25 cellular contexts compared by ENCODE assay signal in the genomic region with DNA sequence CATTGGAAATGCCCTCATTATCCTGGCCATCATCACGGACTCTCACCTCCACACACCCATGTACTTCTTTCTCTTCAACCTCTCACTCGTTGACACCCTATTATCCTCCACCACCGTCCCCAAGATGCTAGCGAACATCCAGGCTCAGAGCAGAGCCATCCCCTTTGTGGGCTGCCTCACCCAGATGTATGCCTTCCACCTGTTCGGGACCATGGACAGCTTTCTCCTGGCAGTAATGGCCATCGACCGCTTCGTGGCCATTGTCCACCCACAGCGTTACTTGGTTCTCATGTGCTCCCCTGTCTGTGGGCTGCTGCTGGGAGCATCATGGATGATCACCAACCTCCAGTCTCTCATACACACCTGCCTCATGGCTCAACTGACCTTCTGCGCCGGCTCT. TPM values are rescaled to one million over a fixed set of nuclear protein-coding genes. Genes with fewer than 3 reads are reported as not detected.
A peak's percentile ranks its signal among the peaks of the same experiment; 100 is the strongest.
DNase-seq lines count a peak whose midpoint lies in the region; ATAC-seq, FAIRE-seq and TF ChIP-seq lines count a peak whose summit lies in the region.
"Had no signal": no experiment of that assay in that cellular context is flagged by ENCODE, and none has a peak within 500 bp of the region (broad histone marks: within the 10 kb centered on the region; RNA-seq: fewer than 3 reads in every experiment).

No MANE protein-coding gene starts in this region.

- no peak for TF ChIP-seq CTCF in SK-N-SH (IDR thresholded peaks at IDR 0.05)
- TF ChIP-seq CTCF in HEK293 (tag by site-specific recombination; IDR thresholded peaks at IDR 0.05) = no peak
- TF ChIP-seq CTCF in K562 (IDR thresholded peaks at IDR 0.05 in 2 of 3, conservative IDR thresholded peaks at IDR 0.05 in 1 of 3; ENCODE audit: insufficient read depth in 2 of 3, low read depth in 1 of 3, low read length in 3 of 3) = no peak
- TF ChIP-seq CTCF in sigmoid colon (IDR thresholded peaks at IDR 0.05) = no peak
- no peak for TF ChIP-seq CTCF in omental fat pad (IDR thresholded peaks at IDR 0.05)

- intact Hi-C loops in K562 (cut with micrococcal nuclease) (no loop called here), sigmoid colon (cut with DNase I) (no loop called here)

- H3K4me1 ChIP-seq in SK-N-SH (ENCODE audit: control insufficient read depth in 1 of 2, insufficient read depth in 2 of 2, low read depth in 1 of 2, low read length in 1 of 2) (no peaks in the 10 kb centered on the region; a peak in 1 of 4 replicates), HEK293 (ENCODE audit: control insufficient read depth, insufficient read depth, low read length) (no peaks in the 10 kb centered on the region), K562 (replicated peaks in 1 of 2; ENCODE audit: control insufficient read depth in 2 of 2, insufficient read depth in 2 of 2, low read length in 2 of 2) (no peaks in the 10 kb centered on the region), sigmoid colon (peaks cover 0 to 2% (median 1%) of the 10 kb centered on the region in 4 donors)

- TF ChIP-seq EP300 in SK-N-SH (IDR thresholded peaks at IDR 0.05; ENCODE audit: borderline replicate concordance in 1 of 2, low read depth in 1 of 2, low read length in 1 of 2) (no peak), K562 (IDR thresholded peaks at IDR 0.05; ENCODE audit: low read length) (no peak), sigmoid colon (IDR thresholded peaks at IDR 0.05) (no peak)

- 17% methylated on average over 10 of the region's 11 CpGs for WGBS in SK-N-SH (ENCODE audit: low lambda C conversion rate)
- 0% methylated on average over 11 of the region's 11 CpGs for WGBS in K562 (ENCODE audit: insufficient coverage, low coverage, missing lambda C conversion rate)
- WGBS in sigmoid colon, 2 donors = 80 to 84% methylated on average over 11 of the region's 11 CpGs

- H3K27me3 ChIP-seq in SK-N-SH (ENCODE audit: insufficient read depth) (peaks cover 37% of the 10 kb centered on the region), K562 (ENCODE audit: control insufficient read depth in 2 of 2, insufficient read depth in 2 of 2, low read length in 2 of 2) (peaks cover 2 to 17% of the 10 kb centered on the region in 2 experiments; a peak in 2 of 5 replicates), sigmoid colon (peaks cover 0 to 38% (median 4%) of the 10 kb centered on the region in 3 donors)

- H3K27ac ChIP-seq in SK-N-SH (ENCODE audit: low read depth in 2 of 2, low read length in 1 of 2) = no peak overlapping the region
- no peak overlapping the region for H3K27ac ChIP-seq in HEK293 (ENCODE audit: extremely low read depth, low read depth, low read length)
- no peak overlapping the region for H3K27ac ChIP-seq in K562 (ENCODE audit: extremely low read depth, low read depth, low read length)
- H3K27ac ChIP-seq in sigmoid colon = no peak overlapping the region
- H3K27ac ChIP-seq: 22Rv1 had no signal

- H4K20me1 ChIP-seq in SK-N-SH (ENCODE audit: insufficient read depth) = no peaks in the 10 kb centered on the region
- H4K20me1 ChIP-seq in K562 (replicated peaks; ENCODE audit: control insufficient read depth, insufficient read depth, low read length) = 0 out of 2 replicates have a peak, but pooled peaks cover 2% of the 10 kb centered on the region

- H3K4me2 ChIP-seq in SK-N-SH (no peak overlapping the region), K562 (ENCODE audit: insufficient read depth, low read length) (no peak overlapping the region)

- in situ Hi-C loops in K562 (cut with MboI) = no loop called here

- CTCF ChIA-PET in SK-N-SH (lab: Yijun Ruan, JAX) = interaction anchor here (1.2 to 8.4 kb wide), 3 partner anchors 14 to 468 kb away, joined by 3 to 105 read pairs (median 3); no protein-coding TSS in a partner anchor
- CTCF ChIA-PET in HEK293 (lab: Yijun Ruan, JAX) = interaction anchor here (2.1 kb wide), 1 partner anchor 14 kb away, joined by 4 read pairs; no protein-coding TSS in a partner anchor
- CTCF ChIA-PET in K562 (lab: Yijun Ruan, JAX; ENCODE audit: low intra/inter-chr PET ratio) = no interaction called here

- H3K36me3 ChIP-seq in SK-N-SH (replicated peaks in 1 of 2; ENCODE audit: control insufficient read depth in 1 of 2, insufficient read depth in 2 of 2, low read length in 1 of 2) (no peaks in the 10 kb centered on the region), HEK293 (ENCODE audit: control insufficient read depth in 2 of 2, insufficient read depth in 1 of 2, low read length in 2 of 2) (no peaks in the 10 kb centered on the region), K562 (ENCODE audit: control insufficient read depth, insufficient read depth, low read length) (no peaks in the 10 kb centered on the region), sigmoid colon (no peaks in the 10 kb centered on the region)

- no peaks in the 10 kb centered on the region for H3K9me2 ChIP-seq in SK-N-SH

- ATAC-seq in SK-N-SH treated with all-trans-retinoic acid at 6 μM for 48 hours = no peak
- ATAC-seq in K562 = no peak
- ATAC-seq in stimulated activated naive CD8-positive, alpha-beta T cell treated with anti-CD3 and anti-CD28 coated beads, Interleukin-15, Interleukin-2, amounts not matched to agents 100 U/mL and 50 U/mL, for 24 hours = no peak
- ATAC-seq in omental fat pad (ENCODE audit: low FRiP score) = no peak

- H3K9ac ChIP-seq in SK-N-SH = no peak overlapping the region
- no peak overlapping the region for H3K9ac ChIP-seq in K562 (ENCODE audit: insufficient read depth in 1 of 2, low read depth in 2 of 2, low read length in 2 of 2)

- no TSS peak for BruUV-seq in K562 (replicated peaks; lab: Mats Ljungman, UMichigan)

- no peaks in the 10 kb centered on the region for H3F3A ChIP-seq in SK-N-SH (replicated peaks; ENCODE audit: insufficient read depth)

- DNase-seq in SK-N-SH (no peak), K562 (ENCODE audit: extremely low read depth in 1 of 4, low spot score in 3 of 4) (no peak), sigmoid colon (peak; percentile 57), omental fat pad (ENCODE audit: low spot score) (no peak), NCI-H524 treated with DMSO at 0.1 percent for 48 hours (lab: John Stamatoyannopoulos, UW) (no peak)
- DNase-seq in stimulated activated naive CD8-positive, alpha-beta T cell treated with anti-CD3 and anti-CD28 coated beads, Interleukin-15, Interleukin-2, amounts not matched to agents 100 U/mL and 50 U/mL, for 24 hours = no peak
- DNase-seq: C1 segment of cervical spinal cord; Calu3; CD4-positive, alpha-beta memory T cell; COR-L47; DMS53; DMS79 treated with DMSO at 0.1 percent for 48 hours; GF-D8; H7; HCEC 1CT had no signal

- no peak overlapping the region for H3K4me3 ChIP-seq in SK-N-SH (ENCODE audit: low read depth in 2 of 2, low read length in 1 of 2)
- H3K4me3 ChIP-seq in HEK293 (ENCODE audit: low read depth, low read length) = no peak overlapping the region
- no peak overlapping the region for H3K4me3 ChIP-seq in K562
- H3K4me3 ChIP-seq in sigmoid colon = no peak overlapping the region

- TF ChIP-seq RAD21 in SK-N-SH (IDR thresholded peaks at IDR 0.05; ENCODE audit: low read length) (no peak), K562 (CRISPR knock-in tag; conservative IDR thresholded peaks at IDR 0.05 in 1 of 2, IDR thresholded peaks at IDR 0.05 in 1 of 2) (no peak)

- H2AFZ ChIP-seq in SK-N-SH (ENCODE audit: low read depth) (no peak overlapping the region), K562 (ENCODE audit: low read depth, low read length) (no peak overlapping the region)

- FAIRE-seq in K562 (lab: Jason Lieb, UNC) = no peak
- FAIRE-seq: GM12891, GM18507, H1 had no signal

- H3K9me1 ChIP-seq in K562 (ENCODE audit: control insufficient read depth, insufficient read depth, low read length) = no peaks in the 10 kb centered on the region

- H3K9me3 ChIP-seq in SK-N-SH = no peaks in the 10 kb centered on the region
- no peaks in the 10 kb centered on the region for H3K9me3 ChIP-seq in HEK293 (ENCODE audit: control insufficient read depth, insufficient read depth, low read depth, low read length)
- H3K9me3 ChIP-seq in K562 (replicated peaks; ENCODE audit: control insufficient read depth, insufficient read depth, low read depth, low read length) = no peaks in the 10 kb centered on the region
- H3K9me3 ChIP-seq in sigmoid colon = no peaks in the 10 kb centered on the region

- TF ChIP-seq POLR2A in K562 (conservative IDR thresholded peaks at IDR 0.05) = no peak
- no peak for TF ChIP-seq POLR2A in sigmoid colon (IDR thresholded peaks at IDR 0.05)

- no peaks in the 10 kb centered on the region for H3K79me2 ChIP-seq in SK-N-SH (ENCODE audit: insufficient read depth)
- no peaks in the 10 kb centered on the region for H3K79me2 ChIP-seq in K562 (ENCODE audit: control insufficient read depth, insufficient read depth, low read length)

- POLR2A ChIA-PET in SK-N-SH (lab: Yijun Ruan, JAX) = no interaction called here
- POLR2A ChIA-PET in HEK293 (lab: Yijun Ruan, JAX) = no interaction called here
- POLR2A ChIA-PET in K562 (lab: Yijun Ruan, JAX) = interaction anchor here (0.6 to 0.7 kb wide), 2 partner anchors 62 to 221 kb away, joined by 3 read pairs; no protein-coding TSS in a partner anchor

RNA-seq across cellular contexts. Expression of a gene that starts 5.2 kb away (rescaled TPM):
- not detected in 2 replicates for polyA plus RNA-seq in SK-N-SH (2012; rRNA removed)
- polyA plus RNA-seq in SK-N-SH (2012; cell fraction: cytosol; rRNA removed) = not detected in 2 replicates
- polyA plus RNA-seq in SK-N-SH (2012; cell fraction: nucleus; rRNA removed) = not detected in 2 replicates
- total RNA-seq in K562 (2011; cell fraction: chromatin; rRNA removed; ENCODE audit: low replicate concordance) = not detected in 2 replicates
- not detected in 2 replicates for total RNA-seq in K562 (2011; cell fraction: nucleolus; rRNA removed)
- not detected in 2 replicates for total RNA-seq in K562 (2011; cell fraction: nucleoplasm; rRNA removed)
- not detected in 2 replicates for total RNA-seq in K562 (2014; rRNA removed)
- total RNA-seq in K562 (2014; rRNA removed; fragmentation: Illumina TruSeq; extraction: Trizol) = not detected in 2 replicates
- not detected in 2 replicates for total RNA-seq in K562 (2015; rRNA removed; fragmentation: Illumina TruSeq; extraction: Trizol)
- not detected in 2 replicates for total RNA-seq in K562 (2021)
- polyA plus RNA-seq in K562 (2011; rRNA removed) = not detected in 2 replicates
- not detected in 2 replicates for polyA plus RNA-seq in K562 (2011; cell fraction: cytosol; rRNA removed)
- not detected in 2 replicates for polyA plus RNA-seq in K562 (2011; cell fraction: nucleus; rRNA removed)
- polyA plus RNA-seq in K562 (2012) = 0.01 TPM in 1 of 2 replicates, not detected in the other
- polyA plus RNA-seq in K562 (2014; fragmentation: Illumina TruSeq; extraction: Trizol) = not detected in 2 replicates
- polyA plus RNA-seq in K562 (2014; fragmentation: Nextera tagmentation; extraction: Ambion mirVana) = not detected
- polyA plus RNA-seq in K562 (2014; rRNA removed) = not detected in 2 replicates
- not detected in 2 replicates for polyA minus RNA-seq in K562 (2011; rRNA and poly(A)+ RNA removed)
- not detected in 2 replicates for polyA minus RNA-seq in K562 (2011; cell fraction: cytosol; rRNA and poly(A)+ RNA removed)
- not detected in 2 replicates for polyA minus RNA-seq in K562 (2011; cell fraction: nucleus; rRNA and poly(A)+ RNA removed)
- total RNA-seq in sigmoid colon = not detected
- not detected for polyA plus RNA-seq in sigmoid colon
- not detected for total RNA-seq in omental fat pad
- total RNA-seq: A673; Calu3; CD4-positive, alpha-beta memory T cell; Daoy; G401; H1; H7 had no signal
- polyA plus RNA-seq: BJ; CD4-positive, alpha-beta memory T cell; H1 had no signal

RNA-seq across cellular contexts. Expression of a gene that starts 20.0 kb away (rescaled TPM):
- polyA plus RNA-seq in SK-N-SH (2012; rRNA removed) = 40.6 and 44.1 TPM in 2 replicates
- polyA plus RNA-seq in SK-N-SH (2012; cell fraction: cytosol; rRNA removed) = 14.8 and 25.3 TPM in 2 replicates
- polyA plus RNA-seq in SK-N-SH (2012; cell fraction: nucleus; rRNA removed) = 69.9 and 87.2 TPM in 2 replicates
- total RNA-seq in K562 (2011; cell fraction: chromatin; rRNA removed; ENCODE audit: low replicate concordance) = not detected in 2 replicates
- not detected in 2 replicates for total RNA-seq in K562 (2011; cell fraction: nucleolus; rRNA removed)
- not detected in 2 replicates for total RNA-seq in K562 (2011; cell fraction: nucleoplasm; rRNA removed)
- not detected in 2 replicates for total RNA-seq in K562 (2014; rRNA removed)
- not detected in 2 replicates for total RNA-seq in K562 (2014; rRNA removed; fragmentation: Illumina TruSeq; extraction: Trizol)
- total RNA-seq in K562 (2015; rRNA removed; fragmentation: Illumina TruSeq; extraction: Trizol) = not detected in 2 replicates
- total RNA-seq in K562 (2021) = 0.04 and 0.07 TPM in 2 replicates
- polyA plus RNA-seq in K562 (2011; rRNA removed) = not detected in 2 replicates
- polyA plus RNA-seq in K562 (2011; cell fraction: cytosol; rRNA removed) = not detected in 2 replicates
- not detected in 2 replicates for polyA plus RNA-seq in K562 (2011; cell fraction: nucleus; rRNA removed)
- not detected in 2 replicates for polyA plus RNA-seq in K562 (2012)
- not detected in 2 replicates for polyA plus RNA-seq in K562 (2014; fragmentation: Illumina TruSeq; extraction: Trizol)
- not detected for polyA plus RNA-seq in K562 (2014; fragmentation: Nextera tagmentation; extraction: Ambion mirVana)
- polyA plus RNA-seq in K562 (2014; rRNA removed) = 0.03 TPM in 1 of 2 replicates, not detected in the other
- not detected in 2 replicates for polyA minus RNA-seq in K562 (2011; rRNA and poly(A)+ RNA removed)
- 0.36 TPM in 1 of 2 replicates, not detected in the other for polyA minus RNA-seq in K562 (2011; cell fraction: cytosol; rRNA and poly(A)+ RNA removed)
- not detected in 2 replicates for polyA minus RNA-seq in K562 (2011; cell fraction: nucleus; rRNA and poly(A)+ RNA removed)
- 10 to 100 TPM; 29.6 to 39.9 (median 35.8) TPM for total RNA-seq in sigmoid colon
- polyA plus RNA-seq in sigmoid colon = 1 to 10 TPM; 1.2 to 5.6 (median 4.8) TPM
- total RNA-seq in omental fat pad = 10 to 100 TPM; 14.8 to 26.6 (median 21.6) TPM
- total RNA-seq: CD4-positive, alpha-beta memory T cell had no signal
- polyA plus RNA-seq: CD4-positive, alpha-beta memory T cell had no signal

RNA-seq across cellular contexts. Expression of a gene that starts 37.9 kb away (rescaled TPM):
- polyA plus RNA-seq in SK-N-SH (2012; rRNA removed) (not detected in 2 replicates), K562 (2011; rRNA removed) (not detected in 2 replicates), K562 (2014; fragmentation: Illumina TruSeq; extraction: Trizol) (not detected in 2 replicates), K562 (2014; fragmentation: Nextera tagmentation; extraction: Ambion mirVana) (not detected), K562 (2014; rRNA removed) (not detected in 2 replicates), sigmoid colon (not detected)
- polyA plus RNA-seq in SK-N-SH (2012; cell fraction: cytosol; rRNA removed) = not detected in 2 replicates
- polyA plus RNA-seq in SK-N-SH (2012; cell fraction: nucleus; rRNA removed) = not detected in 2 replicates
- total RNA-seq in K562 (2011; cell fraction: chromatin; rRNA removed; ENCODE audit: low replicate concordance) = not detected in 2 replicates
- total RNA-seq in K562 (2011; cell fraction: nucleolus; rRNA removed) = not detected in 2 replicates
- not detected in 2 replicates for total RNA-seq in K562 (2011; cell fraction: nucleoplasm; rRNA removed)
- total RNA-seq in K562 (2014; rRNA removed) (not detected in 2 replicates), K562 (2014; rRNA removed; fragmentation: Illumina TruSeq; extraction: Trizol) (not detected in 2 replicates), K562 (2015; rRNA removed; fragmentation: Illumina TruSeq; extraction: Trizol) (not detected in 2 replicates), K562 (2021) (not detected in 2 replicates), sigmoid colon (not detected), omental fat pad (not detected)
- polyA plus RNA-seq in K562 (2011; cell fraction: cytosol; rRNA removed) = not detected in 2 replicates
- polyA plus RNA-seq in K562 (2011; cell fraction: nucleus; rRNA removed) = not detected in 2 replicates
- 0.17 TPM in 1 of 2 replicates, not detected in the other for polyA plus RNA-seq in K562 (2012)
- not detected in 2 replicates for polyA minus RNA-seq in K562 (2011; rRNA and poly(A)+ RNA removed)
- not detected in 2 replicates for polyA minus RNA-seq in K562 (2011; cell fraction: cytosol; rRNA and poly(A)+ RNA removed)
- polyA minus RNA-seq in K562 (2011; cell fraction: nucleus; rRNA and poly(A)+ RNA removed) = not detected in 2 replicates
- total RNA-seq: A673; Calu3; CD4-positive, alpha-beta memory T cell; Daoy; G401; H1; H7 had no signal
- polyA plus RNA-seq: BJ, H1 had no signal

Comparison
In these comparisons a context has a peak if more than half of its experiments do, and no peak if none do; other contexts are left out.
1. RNA of a gene that starts 20.0 kb away (total RNA-seq): 29.6 to 39.9 TPM in sigmoid colon and 14.8 to 26.6 TPM in omental fat pad; 0.04 to 0.07 TPM in K562; every median in the first group is over 10 times any median in the second.